ENCODE assay signal across 8 cellular contexts in the genomic region with DNA sequence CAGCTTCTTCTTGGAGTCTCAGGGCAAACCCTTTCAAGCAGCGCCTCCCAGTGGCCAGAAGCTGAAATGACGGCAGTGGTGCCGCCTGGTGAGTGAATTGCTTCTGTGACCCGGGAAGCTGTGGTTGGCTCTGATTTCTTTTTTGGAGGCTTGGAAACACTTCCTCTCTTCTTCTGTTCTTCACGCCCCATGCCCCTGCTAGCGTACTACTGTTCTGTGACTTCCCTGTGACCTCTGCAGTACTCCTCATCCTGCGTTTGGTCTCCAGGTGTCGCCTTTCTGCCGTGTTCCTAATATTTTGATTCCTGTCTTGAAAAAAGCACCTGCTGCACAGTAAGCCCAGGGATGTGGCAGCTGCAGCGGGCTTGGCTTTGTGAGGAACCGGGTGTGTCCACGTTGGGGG.
A peak's percentile ranks its signal among the peaks of the same experiment; 100 is the strongest.
DNase-seq lines count a peak whose midpoint lies in the region; ATAC-seq and TF ChIP-seq lines count a peak whose summit lies in the region.
"Not testable (repeated sequence)": the region's sequence is repeated elsewhere in the genome, so short reads cannot be mapped to it uniquely, and the experiment has no call there.

No MANE protein-coding gene starts in this region.

- WGBS in esophagus muscularis mucosa: 16% methylated on average over 9 of the region's 12 CpGs

- not testable (repeated sequence) for H3K9me3 Mint-ChIP-seq in GM23338

- TF ChIP-seq EP300 in esophagus muscularis mucosa (IDR thresholded peaks at IDR 0.05): not testable (repeated sequence)

- H3K4me1 Mint-ChIP-seq in GM23338: peaks cover 12% of the 10 kb centered on the region

- peak; percentile 51 to 77 for TF ChIP-seq CTCF in GM23338 (conservative IDR thresholded peaks at IDR 0.05; ENCODE audit: low read depth in 2 of 2)
- TF ChIP-seq CTCF in esophagus muscularis mucosa (IDR thresholded peaks at IDR 0.05): peak; percentile 39 to 58 (median 41)
- TF ChIP-seq CTCF in lower lobe of right lung (IDR thresholded peaks at IDR 0.05): peak; percentile 66

- intact Hi-C loops in esophagus muscularis mucosa (cut with DNase I); lower lobe of right lung (cut with DNase I): not testable (repeated sequence)

- not testable (repeated sequence) for H4K20me1 ChIP-seq in GM23338 (replicated peaks; ENCODE audit: insufficient read depth)

- peak overlapping the region; percentile 66; the same call in 1 of the 2 replicates for H3K27ac ChIP-seq in GM23338 (ENCODE audit: low read depth)
- H3K27ac ChIP-seq in esophagus muscularis mucosa (replicated peaks in 1 of 4); lower lobe of right lung: not testable (repeated sequence)

- DNase-seq in AML-193 (lab: John Stamatoyannopoulos, UW): peak; percentile 1
- DNase-seq in GM23338 (ENCODE audit: low spot score): peak; percentile 77
- DNase-seq in NCI-H2081 treated with DMSO at 0.1 percent for 48 hours (lab: John Stamatoyannopoulos, UW): peak; percentile 16
- DNase-seq in SKM-1 treated with dmso at 0.1 percent for 144 hours (lab: John Stamatoyannopoulos, UW; ENCODE audit: unreplicated experiment): peak; percentile 53
- DNase-seq in activated gamma-delta T cell (lab: John Stamatoyannopoulos, UW): peak; percentile 27
- not testable (repeated sequence) for DNase-seq in esophagus muscularis mucosa (ENCODE audit: extremely low spot score)
- DNase-seq in lower lobe of right lung: peak; percentile 63
- DNase-seq in stimulated activated CD4-positive, alpha-beta T cell treated with anti-CD3 and anti-CD28 coated beads, Interleukin-1b, Interleukin-23, amount 100 ng/mL, for 48 hours: peak; percentile 35

- H3F3A ChIP-seq in GM23338 (replicated peaks; ENCODE audit: low read depth): not testable (repeated sequence)

- not testable (repeated sequence) for H3K4me2 ChIP-seq in GM23338

- not testable (repeated sequence) for ATAC-seq in GM23338, lower lobe of right lung

- not testable (repeated sequence) for H3K27me3 Mint-ChIP-seq in GM23338 (ENCODE audit: insufficient read depth, low read depth, poor library complexity)

- TF ChIP-seq POLR2A in esophagus muscularis mucosa (IDR thresholded peaks at IDR 0.05; ENCODE audit: low read depth): not testable (repeated sequence)

- not testable (repeated sequence) for H2AFZ ChIP-seq in GM23338

- H3K4me3 Mint-ChIP-seq in GM23338: not testable (repeated sequence)

- H3K79me2 ChIP-seq in GM23338 (replicated peaks; ENCODE audit: insufficient read depth): not testable (repeated sequence)

- H3K4me3 ChIP-seq in GM23338, esophagus muscularis mucosa, lower lobe of right lung: not testable (repeated sequence)

- not testable (repeated sequence) for H3K36me3 ChIP-seq in GM23338 (ENCODE audit: insufficient read depth); lower lobe of right lung
- H3K36me3 ChIP-seq in esophagus muscularis mucosa: peaks cover 0 to 20% (median 9%) of the 10 kb centered on the region in 4 donors

- H3K27ac Mint-ChIP-seq in GM23338: not testable (repeated sequence)

- H3K36me3 Mint-ChIP-seq in GM23338 (ENCODE audit: low read depth): peaks cover 12% of the 10 kb centered on the region; the same call in 2 of the 3 replicates

- H3K27me3 ChIP-seq in GM23338 (ENCODE audit: insufficient read depth); lower lobe of right lung (ENCODE audit: low read depth): not testable (repeated sequence)
- peaks cover 0 to 34% (median 0%) of the 10 kb centered on the region in 4 donors for H3K27me3 ChIP-seq in esophagus muscularis mucosa

- H3K9me3 ChIP-seq in esophagus muscularis mucosa, lower lobe of right lung: not testable (repeated sequence)

- H3K4me1 ChIP-seq in GM23338 (ENCODE audit: insufficient read depth); esophagus muscularis mucosa; lower lobe of right lung: not testable (repeated sequence)

- not testable (repeated sequence) for H3K9me2 ChIP-seq in GM23338 (ENCODE audit: insufficient read depth)
